Comparison of ENCODE assay signal across 18 cellular contexts in the genomic region with DNA sequence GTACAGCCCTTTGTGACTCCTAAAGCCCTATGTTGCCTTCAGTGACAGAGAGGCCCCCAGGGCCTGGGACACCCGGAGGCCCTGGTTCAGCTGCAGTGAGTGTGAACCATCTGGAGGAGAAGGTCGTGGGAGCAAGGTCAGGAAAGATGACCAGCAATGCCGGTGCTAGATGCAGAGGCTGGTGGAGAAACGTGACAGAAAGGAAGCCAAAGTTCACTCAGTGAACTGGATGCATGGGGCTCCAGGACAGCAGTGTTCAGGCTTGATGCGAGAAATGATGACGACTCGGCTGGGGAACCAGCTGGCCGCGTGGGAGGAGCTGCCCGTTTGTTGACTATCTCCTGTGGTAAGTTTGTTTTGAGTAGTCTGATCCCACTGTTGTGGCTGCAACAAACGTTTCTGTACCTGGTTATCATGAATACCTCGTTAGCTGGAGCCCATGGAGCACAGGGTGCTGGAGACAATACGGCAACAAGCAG. TPM values are rescaled to one million over a fixed set of nuclear protein-coding genes. Genes with fewer than 3 reads are reported as not detected.
A peak's percentile ranks its signal among the peaks of the same experiment; 100 is the strongest.
DNase-seq lines count a peak whose midpoint lies in the region; ATAC-seq and TF ChIP-seq lines count a peak whose summit lies in the region.
"Had no signal": no experiment of that assay in that cellular context is flagged by ENCODE, and none has a peak within 500 bp of the region (broad histone marks: within the 10 kb centered on the region; RNA-seq: fewer than 3 reads in every experiment).

No MANE protein-coding gene starts in this region.

- H3K36me3 ChIP-seq in IMR-90 (ENCODE audit: control insufficient read depth, insufficient read depth, low read length) (peaks cover 17% of the 10 kb centered on the region), liver (ENCODE audit: control insufficient read depth in 4 of 4, insufficient read depth in 3 of 4, low read depth in 1 of 4, low read length in 3 of 4) (no peaks in the 10 kb centered on the region), SK-N-SH (replicated peaks in 1 of 2; ENCODE audit: control insufficient read depth in 1 of 2, insufficient read depth in 2 of 2, low read length in 1 of 2) (no peaks in the 10 kb centered on the region)

- no peak overlapping the region for H3K23ac ChIP-seq in IMR-90 (ENCODE audit: low read depth, low read length)

- H2AK5ac ChIP-seq in IMR-90 (ENCODE audit: low read depth, low read length), result no peak overlapping the region

- H3K9me1 ChIP-seq in IMR-90 (ENCODE audit: insufficient read depth, low read length), result peaks cover 7% of the 10 kb centered on the region; the same call in 1 of the 2 replicates

- H3K4me3 ChIP-seq in AG10803 (ENCODE audit: low read length) (no peak overlapping the region), IMR-90 (ENCODE audit: insufficient read depth, low read depth, low read length) (no peak overlapping the region), liver (ENCODE audit: low read depth in 1 of 3, low read length in 3 of 3) (no peak overlapping the region), SK-N-SH (ENCODE audit: low read depth in 2 of 2, low read length in 1 of 2) (no peak overlapping the region)
- H3K4me3 ChIP-seq: smooth muscle cell had no signal

- peak; percentile 14 for DNase-seq in AG10803 (ENCODE audit: low read depth)
- peak; percentile 29 for DNase-seq in IMR-90
- DNase-seq in brain pericyte (ENCODE audit: low read depth, low spot score), result peak; percentile 34
- no peak for DNase-seq in SK-N-SH
- DNase-seq in NCI-H2081 treated with DMSO at 0.1 percent for 48 hours (lab: John Stamatoyannopoulos, UW), result no peak
- DNase-seq: activated CD4-positive, alpha-beta T cell treated with anti-CD3 and anti-CD28 coated beads, Interleukin-2, amount 10 ng/mL, durations not matched to agents 7 days and 5 days; glutamatergic neuron; HFFc6; NCI-H1694; NCI-H69 had no signal

- H3K79me2 ChIP-seq in SK-N-SH (ENCODE audit: insufficient read depth), result no peaks in the 10 kb centered on the region

- TF ChIP-seq RAD21 in IMR-90 (IDR thresholded peaks at IDR 0.05; ENCODE audit: low read length), result no peak
- TF ChIP-seq RAD21 in liver (IDR thresholded peaks at IDR 0.05), result no peak
- TF ChIP-seq RAD21 in SK-N-SH (IDR thresholded peaks at IDR 0.05; ENCODE audit: low read length), result no peak

- H3K79me1 ChIP-seq in IMR-90 (ENCODE audit: low read depth in 1 of 2, low read length in 2 of 2), result no peaks in the 10 kb centered on the region

- BruUV-seq in IMR-90 (replicated peaks; lab: Mats Ljungman, UMichigan), result no TSS peak

- dilution Hi-C loops in IMR-90 (cut with HindIII; ENCODE audit: low sequenced_read_pairs, unreplicated experiment), result no loop called here

- no peak overlapping the region for H3K56ac ChIP-seq in IMR-90 (ENCODE audit: extremely low read depth, insufficient read depth, low read length)

- 60% methylated on average over 10 of the region's 13 CpGs; no CpG with 5 or more reads in 1 of the 2 experiments for WGBS in IMR-90 (ENCODE audit: extremely low coverage in 2 of 2, insufficient read length in 1 of 2), 2 experiments
- WGBS in liver, result 32% methylated on average over 13 of the region's 13 CpGs
- 84% methylated on average over 13 of the region's 13 CpGs for WGBS in SK-N-SH (ENCODE audit: low lambda C conversion rate)

- H4K20me1 ChIP-seq in IMR-90 (ENCODE audit: insufficient read depth, low read length) (no peaks in the 10 kb centered on the region), SK-N-SH (ENCODE audit: insufficient read depth) (no peaks in the 10 kb centered on the region)

- no peak overlapping the region for H2AFZ ChIP-seq in IMR-90 (replicated peaks; ENCODE audit: low read length, poor library complexity)
- H2AFZ ChIP-seq in SK-N-SH (ENCODE audit: low read depth), result no peak overlapping the region

- H3K9me3 ChIP-seq in IMR-90 (ENCODE audit: control insufficient read depth, insufficient read depth, low read length) (no peaks in the 10 kb centered on the region), liver (ENCODE audit: control insufficient read depth in 4 of 4, low read length in 3 of 4) (no peaks in the 10 kb centered on the region), SK-N-SH (no peaks in the 10 kb centered on the region)

- ATAC-seq in IMR-90 (ENCODE audit: low read depth) (peak; percentile 59; the same call in 1 of the 2 replicates), esophagus mucosa (no peak), GM19397 (IDR thresholded peaks at IDR 0.05; ENCODE audit: unreplicated experiment) (no peak)
- ATAC-seq: activated naive CD4-positive, alpha-beta T cell treated with anti-CD3 and anti-CD28 coated beads, Interleukin-2, amount 50 U/mL, for 72 hours; Panc1; SK-N-SH treated with all-trans-retinoic acid at 6 μM for 48 hours had no signal

- TF ChIP-seq POLR2A in IMR-90 (IDR thresholded peaks at IDR 0.05; ENCODE audit: low read depth, low read length), result no peak

- H3K9ac ChIP-seq in IMR-90 (ENCODE audit: low read depth, low read length) (no peak overlapping the region), liver (ENCODE audit: low read depth in 1 of 2, low read length in 2 of 2) (no peak overlapping the region), SK-N-SH (no peak overlapping the region)

- H3K9me2 ChIP-seq in SK-N-SH, result no peaks in the 10 kb centered on the region

- no peak overlapping the region for H2BK120ac ChIP-seq in IMR-90 (ENCODE audit: low read depth, low read length)

- TF ChIP-seq EP300 in SK-N-SH (IDR thresholded peaks at IDR 0.05; ENCODE audit: borderline replicate concordance in 1 of 2, low read depth in 1 of 2, low read length in 1 of 2), result no peak

- intact Hi-C loops in IMR-90 (cut with micrococcal nuclease), result no loop called here

- no peak overlapping the region for H4K5ac ChIP-seq in IMR-90 (ENCODE audit: low read depth, low read length)

- no peak overlapping the region for H2BK5ac ChIP-seq in IMR-90 (ENCODE audit: low read depth, low read length, poor library complexity, severe bottlenecking)

- H3K27me3 ChIP-seq in IMR-90 (ENCODE audit: control insufficient read depth, insufficient read depth, low read length), result no peaks in the 10 kb centered on the region
- H3K27me3 ChIP-seq in liver (ENCODE audit: control insufficient read depth in 4 of 4, insufficient read depth in 4 of 4, low read length in 3 of 4), result no peaks in the 10 kb centered on the region
- H3K27me3 ChIP-seq in SK-N-SH (ENCODE audit: insufficient read depth), result no peaks in the 10 kb centered on the region

- TF ChIP-seq CTCF in AG10803 (conservative IDR thresholded peaks at IDR 0.05; ENCODE audit: low read length), result no peak
- no peak for TF ChIP-seq CTCF in IMR-90 (conservative IDR thresholded peaks at IDR 0.05; ENCODE audit: low read depth, low read length)
- no peak for TF ChIP-seq CTCF in liver (IDR thresholded peaks at IDR 0.05; ENCODE audit: low read depth, low read length, missing input control)
- TF ChIP-seq CTCF in SK-N-SH (IDR thresholded peaks at IDR 0.05), result no peak

- no peak overlapping the region for H2BK15ac ChIP-seq in IMR-90 (ENCODE audit: low read depth, low read length)

- in situ Hi-C loops in IMR-90 (cut with MboI; ENCODE audit: low sequenced_read_pairs), result no loop called here

- POLR2A ChIA-PET in IMR-90 (lab: Charles Lee; ENCODE audit: unreplicated experiment), result interaction anchor here (0.5 kb wide), 1 partner anchor 107 kb away, joined by 8 read pairs; a partner anchor contains a TSS
- POLR2A ChIA-PET in SK-N-SH (lab: Yijun Ruan, JAX), result no interaction called here

- H4K91ac ChIP-seq in IMR-90 (ENCODE audit: insufficient read depth, low read depth, low read length), result no peak overlapping the region

- H3K4me2 ChIP-seq in IMR-90 (ENCODE audit: low read depth, low read length) (no peak overlapping the region), SK-N-SH (no peak overlapping the region)
- H3K4me2 ChIP-seq: smooth muscle cell had no signal

- no peaks in the 10 kb centered on the region for H3F3A ChIP-seq in SK-N-SH (replicated peaks; ENCODE audit: insufficient read depth)

- H3K4ac ChIP-seq in IMR-90 (ENCODE audit: low read depth, low read length), result no peak overlapping the region; the same call in 1 of the 2 replicates

- H2AK9ac ChIP-seq in IMR-90 (replicated peaks; ENCODE audit: low read depth, low read length, poor library complexity), result no peak overlapping the region

- no peak overlapping the region for H2BK20ac ChIP-seq in IMR-90 (ENCODE audit: low read depth, low read length)

- H3K27ac ChIP-seq in IMR-90 (ENCODE audit: insufficient read depth, low read length) (no peak overlapping the region), liver (ENCODE audit: low read depth in 1 of 2, low read length in 2 of 2) (no peak overlapping the region), SK-N-SH (ENCODE audit: low read depth in 2 of 2, low read length in 1 of 2) (no peak overlapping the region)
- H3K27ac ChIP-seq: epithelial cell of prostate had no signal

- CTCF ChIA-PET in IMR-90 (lab: Yijun Ruan, JAX) (interaction anchor here (0.6 kb wide), 1 partner anchor 479 kb away, joined by 3 read pairs; no protein-coding TSS in a partner anchor), SK-N-SH (lab: Yijun Ruan, JAX) (interaction anchor here (1.5 to 5.7 kb wide), 4 partner anchors 16 to 481 kb away, joined by 3 to 39 read pairs (median 18); a partner anchor contains a TSS)

- no peak overlapping the region for H4K8ac ChIP-seq in IMR-90 (ENCODE audit: low read depth in 2 of 2, low read length in 2 of 2)

- H3K4me1 ChIP-seq in IMR-90 (ENCODE audit: control insufficient read depth, insufficient read depth, low read length), result peaks cover 2% of the 10 kb centered on the region; the same call in 1 of the 2 replicates
- no peaks in the 10 kb centered on the region for H3K4me1 ChIP-seq in liver (ENCODE audit: control insufficient read depth in 4 of 4, insufficient read depth in 4 of 4, low read length in 3 of 4)
- no peaks in the 10 kb centered on the region for H3K4me1 ChIP-seq in SK-N-SH (ENCODE audit: control insufficient read depth in 1 of 2, insufficient read depth in 2 of 2, low read depth in 1 of 2, low read length in 1 of 2)

- H3K14ac ChIP-seq in IMR-90 (replicated peaks; ENCODE audit: low read depth, low read length), result no peak overlapping the region

- no peak overlapping the region for H3K18ac ChIP-seq in IMR-90 (ENCODE audit: low read depth, low read length)

TF ChIP-seq in liver, 16 proteins besides CTCF, POLR2A, EP300 and RAD21 (continues in another document):
- TF ChIP-seq EGR1 (IDR thresholded peaks at IDR 0.05; ENCODE audit: low read depth in 2 of 2), result peak in 1 of 2 donors; percentile 58

TF ChIP-seq in SK-N-SH, 30 proteins besides CTCF, POLR2A, EP300 and RAD21 (continues in another document):
- no peak for TF ChIP-seq TEAD4 (IDR thresholded peaks at IDR 0.05; ENCODE audit: borderline replicate concordance, insufficient read depth)
- TF ChIP-seq SIN3A (IDR thresholded peaks at IDR 0.05; ENCODE audit: borderline replicate concordance, low read depth, low read length), result no peak

RNA-seq across cellular contexts. Expression of a gene that starts 54.1 kb away (rescaled TPM):
- total RNA-seq in IMR-90 (2012; rRNA removed) (83.0 and 83.3 TPM in 2 replicates), liver (100 to 1,000 TPM in 1 of 2 donors, 10 to 100 TPM in 1; 38.8 to 103 TPM), esophagus mucosa (65.5 TPM)
- polyA plus RNA-seq in IMR-90 (2012; rRNA removed) (38.2 and 47.2 TPM in 2 replicates), liver (10 to 100 TPM; 18.7 to 19.6 TPM), SK-N-SH (2012; rRNA removed) (53.5 and 61.4 TPM in 2 replicates)
- polyA plus RNA-seq in IMR-90 (2012; cell fraction: cytosol; rRNA removed), result 24.3 and 28.0 TPM in 2 replicates
- polyA plus RNA-seq in IMR-90 (2012; cell fraction: nucleus; rRNA removed; ENCODE audit: low replicate concordance), result 21.2 and 38.1 TPM in 2 replicates
- 59.4 and 62.2 TPM in 2 replicates for polyA plus RNA-seq in SK-N-SH (2012; cell fraction: cytosol; rRNA removed)
- polyA plus RNA-seq in SK-N-SH (2012; cell fraction: nucleus; rRNA removed), result 46.5 and 61.8 TPM in 2 replicates

Comparison
In these comparisons a context has a peak if more than half of its experiments do, and no peak if none do; other contexts are left out.
1. DNase-seq: peak in AG10803 (single experiment), IMR-90 (single experiment) and brain pericyte (single experiment); none in SK-N-SH (single experiment) and NCI-H2081 treated with DMSO at 0.1 percent for 48 hours (single experiment).